Comparison of ENCODE assay signal across 1 cellular context in the genomic region with DNA sequence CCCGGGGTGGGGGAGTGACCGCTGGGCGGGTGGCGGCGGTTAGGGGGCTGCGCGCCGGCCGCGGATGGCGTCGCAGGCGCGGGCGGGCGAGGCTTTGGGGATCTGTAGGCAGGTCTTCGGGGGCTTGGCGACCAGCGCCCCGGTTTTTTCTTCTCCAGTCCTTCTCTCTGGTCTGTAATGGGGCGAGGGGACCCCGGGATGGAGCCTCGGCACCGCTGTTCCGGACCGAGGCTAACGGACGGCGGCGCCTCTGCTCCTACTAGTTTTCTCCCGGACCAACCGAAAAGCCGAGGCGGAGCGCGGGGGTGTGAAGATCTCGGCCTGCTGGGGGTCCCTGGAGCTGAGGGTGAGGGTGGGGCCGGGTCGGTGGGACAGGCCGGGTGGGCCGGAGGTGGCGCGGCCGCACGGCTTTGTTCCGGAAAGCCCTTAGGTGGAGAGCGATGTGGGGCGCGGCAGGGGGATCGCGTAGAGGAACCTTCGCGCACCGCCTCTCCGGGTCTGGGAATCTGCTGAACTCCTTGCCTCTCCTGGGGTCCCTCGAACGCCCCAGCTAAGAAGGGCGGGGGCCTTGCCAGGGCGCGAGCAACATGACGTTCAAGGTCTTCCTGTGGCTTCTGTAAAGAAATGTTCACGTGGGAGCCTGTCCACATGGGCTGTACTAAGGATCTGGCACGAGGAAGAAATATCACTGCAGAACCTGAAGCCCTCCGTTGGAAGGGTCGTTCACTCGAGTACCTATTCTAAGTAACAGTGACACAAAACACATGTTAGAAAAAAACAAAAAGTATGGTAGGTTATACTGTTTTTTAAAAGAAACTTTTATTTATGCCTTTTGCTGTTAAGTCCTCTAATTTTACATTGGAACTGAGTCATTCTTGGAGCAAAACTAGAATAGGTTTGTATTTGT.
TF ChIP-seq lines count a peak whose summit lies in the region.

No MANE protein-coding gene starts in this region.

TF ChIP-seq in GM12878, 131 proteins besides CTCF, POLR2A, EP300 and RAD21 (continued from another document):
- TF ChIP-seq ESRRA (IDR thresholded peaks at IDR 0.05; ENCODE audit: low read length) (no peak), ZNF207 (IDR thresholded peaks at IDR 0.05; ENCODE audit: borderline replicate concordance) (no peak), RCOR1 (conservative IDR thresholded peaks at IDR 0.05; ENCODE audit: low read depth, low read length) (0 out of 2 replicates have a peak, but pooled peaks have one; percentile 6), MYC (IDR thresholded peaks at IDR 0.05; ENCODE audit: insufficient read depth, insufficient read length, insufficient replicate concordance, low read length, severe bottlenecking) (peak; percentile 43), PAX5 (IDR thresholded peaks at IDR 0.05; ENCODE audit: borderline replicate concordance, low read depth, low read length) (no peak), STAT3 (IDR thresholded peaks at IDR 0.05; ENCODE audit: low read depth, low read length) (no peak), BRCA1 (IDR thresholded peaks at IDR 0.05; ENCODE audit: low read depth, low read length) (no peak), ZSCAN29 (IDR thresholded peaks at IDR 0.05) (no peak), TCF7 (IDR thresholded peaks at IDR 0.05; ENCODE audit: borderline replicate concordance) (no peak), NFXL1 (IDR thresholded peaks at IDR 0.05; ENCODE audit: borderline replicate concordance) (no peak), ZZZ3 (IDR thresholded peaks at IDR 0.05; ENCODE audit: control insufficient read depth, insufficient read length, low read depth) (no peak), MEF2B (IDR thresholded peaks at IDR 0.05; ENCODE audit: partially characterized antibody, poor library complexity, severe bottlenecking) (no peak), CBX5 (IDR thresholded peaks at IDR 0.05; ENCODE audit: low read depth) (no peak), MXI1 (IDR thresholded peaks at IDR 0.05; ENCODE audit: low read depth, low read length) (peak; percentile 94), HDAC6 (IDR thresholded peaks at IDR 0.05; ENCODE audit: unreplicated experiment) (no peak), MYB (IDR thresholded peaks at IDR 0.05; ENCODE audit: borderline replicate concordance, low read depth, low read length) (no peak), SUPT20H (IDR thresholded peaks at IDR 0.05; ENCODE audit: borderline replicate concordance, control insufficient read depth, low read depth, low read length) (no peak), RB1 (IDR thresholded peaks at IDR 0.05; ENCODE audit: borderline replicate concordance) (no peak), POU2F2 (IDR thresholded peaks at IDR 0.05; ENCODE audit: borderline replicate concordance, low read depth, low read length) (peak; percentile 26; the same call in 1 of the 3 replicates), YY1 (IDR thresholded peaks at IDR 0.05; ENCODE audit: low read depth, low read length) (no peak), SMARCA5 (IDR thresholded peaks at IDR 0.05) (0 out of 2 replicates have a peak, but pooled peaks have one; percentile 7), SMC3 (IDR thresholded peaks at IDR 0.05; ENCODE audit: borderline replicate concordance, low read length) (peak; percentile 25; the same call in 1 of the 2 replicates), NFIC (IDR thresholded peaks at IDR 0.05; ENCODE audit: low read depth, low read length) (no peak), JUND (IDR thresholded peaks at IDR 0.05; ENCODE audit: low read depth, low read length) (no peak)
- TF ChIP-seq, protein P1, sequence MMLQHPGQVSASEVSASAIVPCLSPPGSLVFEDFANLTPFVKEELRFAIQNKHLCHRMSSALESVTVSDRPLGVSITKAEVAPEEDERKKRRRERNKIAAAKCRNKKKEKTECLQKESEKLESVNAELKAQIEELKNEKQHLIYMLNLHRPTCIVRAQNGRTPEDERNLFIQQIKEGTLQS (IDR thresholded peaks at IDR 0.05; ENCODE audit: borderline replicate concordance, extremely low read depth, low read depth, low read length): 0 out of 2 replicates have a peak, but pooled peaks have one; percentile 26
- TF ChIP-seq, protein P2, sequence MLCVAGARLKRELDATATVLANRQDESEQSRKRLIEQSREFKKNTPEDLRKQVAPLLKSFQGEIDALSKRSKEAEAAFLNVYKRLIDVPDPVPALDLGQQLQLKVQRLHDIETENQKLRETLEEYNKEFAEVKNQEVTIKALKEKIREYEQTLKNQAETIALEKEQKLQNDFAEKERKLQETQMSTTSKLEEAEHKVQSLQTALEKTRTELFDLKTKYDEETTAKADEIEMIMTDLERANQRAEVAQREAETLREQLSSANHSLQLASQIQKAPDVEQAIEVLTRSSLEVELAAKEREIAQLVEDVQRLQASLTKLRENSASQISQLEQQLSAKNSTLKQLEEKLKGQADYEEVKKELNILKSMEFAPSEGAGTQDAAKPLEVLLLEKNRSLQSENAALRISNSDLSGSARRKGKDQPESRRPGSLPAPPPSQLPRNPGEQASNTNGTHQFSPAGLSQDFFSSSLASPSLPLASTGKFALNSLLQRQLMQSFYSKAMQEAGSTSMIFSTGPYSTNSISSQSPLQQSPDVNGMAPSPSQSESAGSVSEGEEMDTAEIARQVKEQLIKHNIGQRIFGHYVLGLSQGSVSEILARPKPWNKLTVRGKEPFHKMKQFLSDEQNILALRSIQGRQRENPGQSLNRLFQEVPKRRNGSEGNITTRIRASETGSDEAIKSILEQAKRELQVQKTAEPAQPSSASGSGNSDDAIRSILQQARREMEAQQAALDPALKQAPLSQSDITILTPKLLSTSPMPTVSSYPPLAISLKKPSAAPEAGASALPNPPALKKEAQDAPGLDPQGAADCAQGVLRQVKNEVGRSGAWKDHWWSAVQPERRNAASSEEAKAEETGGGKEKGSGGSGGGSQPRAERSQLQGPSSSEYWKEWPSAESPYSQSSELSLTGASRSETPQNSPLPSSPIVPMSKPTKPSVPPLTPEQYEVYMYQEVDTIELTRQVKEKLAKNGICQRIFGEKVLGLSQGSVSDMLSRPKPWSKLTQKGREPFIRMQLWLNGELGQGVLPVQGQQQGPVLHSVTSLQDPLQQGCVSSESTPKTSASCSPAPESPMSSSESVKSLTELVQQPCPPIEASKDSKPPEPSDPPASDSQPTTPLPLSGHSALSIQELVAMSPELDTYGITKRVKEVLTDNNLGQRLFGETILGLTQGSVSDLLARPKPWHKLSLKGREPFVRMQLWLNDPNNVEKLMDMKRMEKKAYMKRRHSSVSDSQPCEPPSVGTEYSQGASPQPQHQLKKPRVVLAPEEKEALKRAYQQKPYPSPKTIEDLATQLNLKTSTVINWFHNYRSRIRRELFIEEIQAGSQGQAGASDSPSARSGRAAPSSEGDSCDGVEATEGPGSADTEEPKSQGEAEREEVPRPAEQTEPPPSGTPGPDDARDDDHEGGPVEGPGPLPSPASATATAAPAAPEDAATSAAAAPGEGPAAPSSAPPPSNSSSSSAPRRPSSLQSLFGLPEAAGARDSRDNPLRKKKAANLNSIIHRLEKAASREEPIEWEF (IDR thresholded peaks at IDR 0.05; ENCODE audit: insufficient replicate concordance, low read depth, low read length): no peak
- TF ChIP-seq, protein P3, sequence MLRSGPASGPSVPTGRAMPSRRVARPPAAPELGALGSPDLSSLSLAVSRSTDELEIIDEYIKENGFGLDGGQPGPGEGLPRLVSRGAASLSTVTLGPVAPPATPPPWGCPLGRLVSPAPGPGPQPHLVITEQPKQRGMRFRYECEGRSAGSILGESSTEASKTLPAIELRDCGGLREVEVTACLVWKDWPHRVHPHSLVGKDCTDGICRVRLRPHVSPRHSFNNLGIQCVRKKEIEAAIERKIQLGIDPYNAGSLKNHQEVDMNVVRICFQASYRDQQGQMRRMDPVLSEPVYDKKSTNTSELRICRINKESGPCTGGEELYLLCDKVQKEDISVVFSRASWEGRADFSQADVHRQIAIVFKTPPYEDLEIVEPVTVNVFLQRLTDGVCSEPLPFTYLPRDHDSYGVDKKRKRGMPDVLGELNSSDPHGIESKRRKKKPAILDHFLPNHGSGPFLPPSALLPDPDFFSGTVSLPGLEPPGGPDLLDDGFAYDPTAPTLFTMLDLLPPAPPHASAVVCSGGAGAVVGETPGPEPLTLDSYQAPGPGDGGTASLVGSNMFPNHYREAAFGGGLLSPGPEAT (IDR thresholded peaks at IDR 0.05; ENCODE audit: low read depth): peak; percentile 60
